Comparison of ENCODE assay signal across 8 cellular contexts in the genomic region with DNA sequence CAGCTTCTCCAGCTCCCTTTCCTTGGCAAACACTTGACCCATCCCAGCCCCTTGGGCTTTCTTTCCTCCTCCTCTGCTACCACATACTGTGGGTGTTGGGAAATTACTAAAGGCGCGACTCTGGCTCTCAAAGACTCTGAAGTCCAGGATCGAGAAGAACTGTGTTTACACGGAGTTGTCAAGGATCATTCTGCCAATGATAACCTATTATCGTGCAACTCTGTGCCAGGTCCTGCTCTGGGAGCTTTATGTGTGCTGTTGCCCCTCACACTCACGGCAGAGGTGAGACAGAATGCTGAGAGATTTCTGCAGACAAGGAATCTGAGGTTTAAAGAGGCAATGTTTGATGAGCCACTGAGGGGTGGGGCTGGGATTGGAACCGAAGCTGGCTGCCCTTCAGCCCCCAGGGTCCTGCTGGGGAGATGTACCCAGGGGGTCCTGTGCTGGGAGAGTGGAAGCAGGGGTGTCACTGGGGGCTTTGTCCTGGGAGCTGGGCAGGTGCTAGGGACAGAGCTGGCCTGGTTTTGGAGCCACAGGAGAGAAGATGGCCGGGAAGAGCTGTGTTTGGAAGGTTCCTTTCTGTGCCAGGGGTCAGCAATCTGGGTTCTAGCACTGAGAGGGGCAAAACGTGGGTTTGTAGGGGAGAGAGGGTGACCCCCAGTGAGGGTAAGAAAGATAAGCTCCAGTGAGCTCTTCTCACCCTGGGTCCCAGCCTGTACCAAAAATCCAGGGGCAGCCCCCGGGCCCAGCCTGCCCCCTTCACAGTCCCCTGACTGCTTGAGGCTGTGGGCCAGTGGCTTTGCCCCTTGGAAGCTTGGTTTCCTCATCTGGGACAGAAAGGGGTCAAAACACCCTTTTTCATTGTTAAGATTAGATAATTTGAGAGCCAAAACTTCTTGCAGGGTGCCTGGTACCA.
A peak's percentile ranks its signal among the peaks of the same experiment; 100 is the strongest.
DNase-seq lines count a peak whose midpoint lies in the region; ATAC-seq and TF ChIP-seq lines count a peak whose summit lies in the region.

No MANE protein-coding gene starts in this region.

- no peaks in the 10 kb centered on the region for H3K27me3 Mint-ChIP-seq in memory B cell
- H3K27me3 Mint-ChIP-seq in type B pancreatic cell = no peaks in the 10 kb centered on the region

- 12 to 36% (median 25%) methylated on average over 10 of the region's 10 CpGs for WGBS in adipose tissue, 3 donors

- H3K4me1 Mint-ChIP-seq in memory B cell (peaks cover 59% of the 10 kb centered on the region), type B pancreatic cell (ENCODE audit: unreplicated experiment) (peaks cover 72% of the 10 kb centered on the region)

- no peak for TF ChIP-seq CTCF in type B pancreatic cell (conservative IDR thresholded peaks at IDR 0.05)

- H3K9me3 Mint-ChIP-seq in memory B cell (no peaks in the 10 kb centered on the region), type B pancreatic cell (no peaks in the 10 kb centered on the region)

- H3K27ac Mint-ChIP-seq in memory B cell (peak overlapping the region; percentile 94), type B pancreatic cell (peak overlapping the region; percentile 88)

- H3K27ac ChIP-seq in adipose tissue (ENCODE audit: low read depth, low read length) = peak overlapping the region; percentile 60

- H3K4me3 Mint-ChIP-seq in memory B cell (peak overlapping the region; percentile 72), type B pancreatic cell (peak overlapping the region; percentile 64)

- ATAC-seq in memory B cell (ENCODE audit: low read depth) (no peak), GM21390 (IDR thresholded peaks at IDR 0.05; ENCODE audit: unreplicated experiment) (no peak), GM21515 (IDR thresholded peaks at IDR 0.05; ENCODE audit: unreplicated experiment) (no peak)

- H3K36me3 Mint-ChIP-seq in memory B cell (no peaks in the 10 kb centered on the region), type B pancreatic cell (peaks cover 8% of the 10 kb centered on the region)

- DNase-seq in activated CD8-positive, alpha-beta memory T cell treated with anti-CD3 and anti-CD28 coated beads for 24 hours = peak; percentile 56
- DNase-seq in activated CD8-positive, alpha-beta memory T cell treated with anti-CD3 and anti-CD28 coated beads, Interleukin-2, amount 50 U/mL, for 48 hours = no peak
- DNase-seq in memory B cell (ENCODE audit: low spot score in 2 of 2) = no peak
- DNase-seq in type B pancreatic cell (ENCODE audit: extremely low spot score, unreplicated experiment) = no peak
- DNase-seq in stimulated activated CD4-positive, alpha-beta T cell treated with anti-CD3 and anti-CD28 coated beads, Interleukin-2, amount 100 ng/mL, for 48 hours = no peak
